Comparison of ENCODE assay signal across 6 cellular contexts in the genomic region with DNA sequence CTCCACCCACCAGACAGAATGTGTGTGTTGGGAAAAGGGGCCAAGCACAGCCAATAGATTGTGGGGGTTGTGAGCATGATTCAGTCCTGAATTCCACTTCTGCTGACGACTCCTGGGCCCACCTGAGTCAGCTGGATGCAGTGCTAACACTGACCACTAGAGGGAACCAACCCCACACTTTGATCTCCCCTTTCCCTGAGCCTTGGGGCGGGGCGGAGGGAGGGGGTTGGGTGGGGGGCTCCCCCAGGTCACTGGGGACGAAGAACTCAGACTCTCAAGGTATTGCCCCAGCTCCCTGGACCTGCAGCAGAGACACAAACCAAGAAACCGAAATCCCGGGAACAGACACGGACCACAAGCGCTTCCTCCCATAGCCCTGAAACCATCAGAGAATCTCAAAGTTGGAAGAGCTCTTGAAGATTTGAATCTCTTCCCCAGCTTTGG. TPM values are rescaled to one million over a fixed set of nuclear protein-coding genes. Genes with fewer than 3 reads are reported as not detected.
DNase-seq lines count a peak whose midpoint lies in the region; ATAC-seq, FAIRE-seq and TF ChIP-seq lines count a peak whose summit lies in the region.

No MANE protein-coding gene starts in this region.

- peak; percentile 63 to 84; a peak in 3 of 6 replicates for ATAC-seq in A549
- ATAC-seq in stimulated activated memory B cell treated with anti-CD40 and anti-IgM and Interleukin-4, amounts not matched to agents 10 μg/mL and 1 μg/mL and 100 μg/mL, for 72 hours = peak; percentile 56
- no peak for ATAC-seq in GM18867 (IDR thresholded peaks at IDR 0.05; ENCODE audit: unreplicated experiment)

- peaks cover 8% of the 10 kb centered on the region for H3K27me3 Mint-ChIP-seq in stimulated activated memory B cell treated with anti-CD40 and anti-IgM and Interleukin-4, amounts not matched to agents 10 μg/mL and 1 μg/mL and 100 μg/mL, for 72 hours

- DNase-seq in A549 (ENCODE audit: low read depth in 1 of 2, low spot score in 1 of 2) (peak; percentile 41 to 63), iPS-NIHi11 (ENCODE audit: low spot score) (peak; percentile 81)
- peak; percentile 88 for DNase-seq in activated CD8-positive, alpha-beta memory T cell treated with anti-CD3 and anti-CD28 coated beads, Interleukin-2, amount 50 U/mL, for 48 hours

- H3K36me3 ChIP-seq in KMS-11 (ENCODE audit: insufficient read depth) = no peaks in the 10 kb centered on the region

- POLR2A ChIA-PET in A549 (lab: Yijun Ruan, JAX) = no interaction called here

- H3K27me3 ChIP-seq in KMS-11 (ENCODE audit: insufficient read depth, low read depth) = peaks cover 5% of the 10 kb centered on the region; the same call in 1 of the 2 replicates

- H3K4me2 ChIP-seq in A549 (no peak overlapping the region), KMS-11 (no peak overlapping the region)

- CTCF ChIA-PET in A549 (lab: Yijun Ruan, JAX) = interaction anchor here (0.7 to 16.7 kb wide), 54 partner anchors 8 to 518 kb away, joined by 3 to 386 read pairs (median 6); partner anchors contain the start of genes CD79B, ERN1, GH1 and ICAM2

- no peaks in the 10 kb centered on the region for H3K9me3 ChIP-seq in A549

- H3K27ac Mint-ChIP-seq in stimulated activated memory B cell treated with anti-CD40 and anti-IgM and Interleukin-4, amounts not matched to agents 10 μg/mL and 1 μg/mL and 100 μg/mL, for 72 hours = no peak overlapping the region

- H2AFZ ChIP-seq in KMS-11 (ENCODE audit: low read depth) = no peak overlapping the region

- H3K27ac ChIP-seq in A549 (no peak overlapping the region), KMS-11 (no peak overlapping the region)

- TF ChIP-seq CTCF in A549 (IDR thresholded peaks at IDR 0.05) = peak; percentile 90
- TF ChIP-seq CTCF in KMS-11 (conservative IDR thresholded peaks at IDR 0.05; ENCODE audit: low read depth, low read length) = peak; percentile 80

- H3K79me2 ChIP-seq in KMS-11 (ENCODE audit: insufficient read depth, low read depth) = no peaks in the 10 kb centered on the region

- H3K4me3 ChIP-seq in A549 (no peak overlapping the region), KMS-11 (IDR thresholded peaks at IDR 0.05; ENCODE audit: insufficient read depth, low read depth, low read length) (no peak overlapping the region)

- H3K36me3 Mint-ChIP-seq in stimulated activated memory B cell treated with anti-CD40 and anti-IgM and Interleukin-4, amounts not matched to agents 10 μg/mL and 1 μg/mL and 100 μg/mL, for 72 hours = no peaks in the 10 kb centered on the region

- TF ChIP-seq RAD21 in A549 (conservative IDR thresholded peaks at IDR 0.05 in 1 of 2, IDR thresholded peaks at IDR 0.05 in 1 of 2) = peak; percentile 59 to 80

- no peak for TF ChIP-seq POLR2A in A549 (IDR thresholded peaks at IDR 0.05; ENCODE audit: low read length)

- no peak overlapping the region for H3K4me3 Mint-ChIP-seq in stimulated activated memory B cell treated with anti-CD40 and anti-IgM and Interleukin-4, amounts not matched to agents 10 μg/mL and 1 μg/mL and 100 μg/mL, for 72 hours

- H3K9me3 Mint-ChIP-seq in stimulated activated memory B cell treated with anti-CD40 and anti-IgM and Interleukin-4, amounts not matched to agents 10 μg/mL and 1 μg/mL and 100 μg/mL, for 72 hours = no peaks in the 10 kb centered on the region

- no peak overlapping the region for H3K9ac ChIP-seq in KMS-11

- peaks cover 48% of the 10 kb centered on the region for H3K4me1 Mint-ChIP-seq in stimulated activated memory B cell treated with anti-CD40 and anti-IgM and Interleukin-4, amounts not matched to agents 10 μg/mL and 1 μg/mL and 100 μg/mL, for 72 hours

- TF ChIP-seq EP300 in A549 (IDR thresholded peaks at IDR 0.05) = no peak

- 46% methylated on average over 7 of the region's 8 CpGs for WGBS in A549 (ENCODE audit: missing lambda C conversion rate)

- no peak for FAIRE-seq in A549 (lab: Jason Lieb, UNC)

- no peaks in the 10 kb centered on the region for H3K4me1 ChIP-seq in A549
- no peaks in the 10 kb centered on the region for H3K4me1 ChIP-seq in KMS-11 (ENCODE audit: low read depth, poor library complexity, severe bottlenecking)

- no peaks in the 10 kb centered on the region for H4K20me1 ChIP-seq in KMS-11 (ENCODE audit: insufficient read depth)

TF ChIP-seq in A549, 52 proteins besides CTCF, POLR2A, EP300 and RAD21:
- no peak for TF ChIP-seq CBX8 (IDR thresholded peaks at IDR 0.05)
- TF ChIP-seq CBX2 (IDR thresholded peaks at IDR 0.05; ENCODE audit: borderline replicate concordance, low read depth) = no peak
- no peak for TF ChIP-seq KDM1A (IDR thresholded peaks at IDR 0.05; ENCODE audit: low read depth)
- TF ChIP-seq FOSL2 (IDR thresholded peaks at IDR 0.05) = no peak
- TF ChIP-seq FOSL2 (CRISPR knock-in tag; IDR thresholded peaks at IDR 0.05) = no peak
- no peak for TF ChIP-seq TFCP2L1 (CRISPR knock-in tag; IDR thresholded peaks at IDR 0.05)
- TF ChIP-seq ZSCAN20 (CRISPR knock-in tag; IDR thresholded peaks at IDR 0.05) = no peak
- peak; percentile 32; the same call in 1 of the 2 replicates for TF ChIP-seq MAZ (IDR thresholded peaks at IDR 0.05; ENCODE audit: borderline replicate concordance, low read depth, low read length)
- TF ChIP-seq, protein P1, sequence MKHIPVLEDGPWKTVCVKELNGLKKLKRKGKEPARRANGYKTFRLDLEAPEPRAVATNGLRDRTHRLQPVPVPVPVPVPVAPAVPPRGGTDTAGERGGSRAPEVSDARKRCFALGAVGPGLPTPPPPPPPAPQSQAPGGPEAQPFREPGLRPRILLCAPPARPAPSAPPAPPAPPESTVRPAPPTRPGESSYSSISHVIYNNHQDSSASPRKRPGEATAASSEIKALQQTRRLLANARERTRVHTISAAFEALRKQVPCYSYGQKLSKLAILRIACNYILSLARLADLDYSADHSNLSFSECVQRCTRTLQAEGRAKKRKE (CRISPR knock-in tag; IDR thresholded peaks at IDR 0.05; ENCODE audit: low read depth) = no peak
- TF ChIP-seq HES2 (IDR thresholded peaks at IDR 0.05) = no peak
- no peak for TF ChIP-seq HDAC2 (IDR thresholded peaks at IDR 0.05)
- no peak for TF ChIP-seq TP53 (CRISPR knock-in tag; IDR thresholded peaks at IDR 0.05)
- TF ChIP-seq NFE2L2 (conservative IDR thresholded peaks at IDR 0.05; ENCODE audit: low read length) = no peak
- no peak for TF ChIP-seq PBX3 (IDR thresholded peaks at IDR 0.05)
- no peak for TF ChIP-seq RFX5 (IDR thresholded peaks at IDR 0.05)
- TF ChIP-seq RCOR1 (IDR thresholded peaks at IDR 0.05; ENCODE audit: low read depth, low read length) = no peak
- TF ChIP-seq SMC3 (IDR thresholded peaks at IDR 0.05) = peak; percentile 62
- TF ChIP-seq CHD4 (IDR thresholded peaks at IDR 0.05; ENCODE audit: borderline replicate concordance) = no peak

RNA-seq across cellular contexts. Expression of gene CSHL1, which starts 0.6 kb away (rescaled TPM):
- polyA plus RNA-seq in A549 (2011; rRNA removed) (not detected in 2 replicates), A549 (2017; fragmentation: RNase III; extraction: RNeasy Plus Mini Kit Qiagen cat#74134 plus additional on column Dnase treatment) (not detected in 3 replicates)
- not detected in 2 replicates for polyA plus RNA-seq in A549 (2012; cell fraction: cytosol; rRNA removed)
- polyA plus RNA-seq in A549 (2012; cell fraction: nucleus; rRNA removed) = not detected in 2 replicates
- polyA minus RNA-seq in A549 (2011; rRNA and poly(A)+ RNA removed) = not detected in 2 replicates

RNA-seq across cellular contexts. Expression of gene GH1, which starts 7.0 kb away (rescaled TPM):
- polyA plus RNA-seq in A549 (2011; rRNA removed) (not detected in 2 replicates), A549 (2017; fragmentation: RNase III; extraction: RNeasy Plus Mini Kit Qiagen cat#74134 plus additional on column Dnase treatment) (not detected in 3 replicates)
- not detected in 2 replicates for polyA plus RNA-seq in A549 (2012; cell fraction: cytosol; rRNA removed)
- polyA plus RNA-seq in A549 (2012; cell fraction: nucleus; rRNA removed) = not detected in 2 replicates
- not detected in 2 replicates for polyA minus RNA-seq in A549 (2011; rRNA and poly(A)+ RNA removed)

RNA-seq across cellular contexts. Expression of gene CSH1, which starts 15.3 kb away (rescaled TPM):
- polyA plus RNA-seq in A549 (2011; rRNA removed) = not detected in 2 replicates
- not detected in 2 replicates for polyA plus RNA-seq in A549 (2012; cell fraction: cytosol; rRNA removed)
- polyA plus RNA-seq in A549 (2012; cell fraction: nucleus; rRNA removed) = not detected in 2 replicates
- polyA plus RNA-seq in A549 (2017; fragmentation: RNase III; extraction: RNeasy Plus Mini Kit Qiagen cat#74134 plus additional on column Dnase treatment) = not detected in 3 replicates
- polyA minus RNA-seq in A549 (2011; rRNA and poly(A)+ RNA removed) = not detected in 2 replicates

RNA-seq across cellular contexts. Expression of gene CD79B, which starts 20.5 kb away (rescaled TPM):
- polyA plus RNA-seq in A549 (2011; rRNA removed) (0.14 and 0.19 TPM in 2 replicates), A549 (2017; fragmentation: RNase III; extraction: RNeasy Plus Mini Kit Qiagen cat#74134 plus additional on column Dnase treatment) (not detected in 3 replicates)
- 0.08 and 0.17 TPM in 2 replicates for polyA plus RNA-seq in A549 (2012; cell fraction: cytosol; rRNA removed)
- 0.05 TPM in 1 of 2 replicates, not detected in the other for polyA plus RNA-seq in A549 (2012; cell fraction: nucleus; rRNA removed)
- polyA minus RNA-seq in A549 (2011; rRNA and poly(A)+ RNA removed) = not detected in 2 replicates

RNA-seq across cellular contexts. Expression of gene GH2, which starts 29.9 kb away (rescaled TPM):
- polyA plus RNA-seq in A549 (2011; rRNA removed) (not detected in 2 replicates), A549 (2017; fragmentation: RNase III; extraction: RNeasy Plus Mini Kit Qiagen cat#74134 plus additional on column Dnase treatment) (not detected in 3 replicates)
- not detected in 2 replicates for polyA plus RNA-seq in A549 (2012; cell fraction: cytosol; rRNA removed)
- not detected in 2 replicates for polyA plus RNA-seq in A549 (2012; cell fraction: nucleus; rRNA removed)
- polyA minus RNA-seq in A549 (2011; rRNA and poly(A)+ RNA removed) = not detected in 2 replicates
